In genomic region chr19:21767065-21767800, GRCh38 we compare ENCODE assay signal across 8 cellular contexts. TPM values are rescaled to one million over a fixed set of nuclear protein-coding genes. Genes with fewer than 3 reads are reported as not detected.
DNase-seq lines count a peak whose midpoint lies in the region; ATAC-seq and TF ChIP-seq lines count a peak whose summit lies in the region.

Gene ZNF100, minus strand, starts transcription at chr19:21767579. Its CDS starts 150 bp downstream, at chr19:21767429.

- DNase-seq in EH (ENCODE audit: low read depth) (peak; percentile 93), GOT3 (lab: John Stamatoyannopoulos, UW) (peak; percentile 27), LNCaP clone FGC (ENCODE audit: low read depth) (peak; percentile 91), RWPE2 (ENCODE audit: low spot score) (peak; percentile 85), fibroblast of the aortic adventitia (ENCODE audit: low read depth) (peak; percentile 91)
- DNase-seq in activated T-helper 2 cell treated with anti-CD3 and anti-CD28 coated beads, Interferon-gamma antibody, Interleukin-2, Interleukin-4, amounts not matched to agents 10 μg/mL and 5 μg/mL and 100 μg/mL, durations not matched to agents 14 hours and 24 hours and 36 hours (ENCODE audit: low spot score): peak; percentile 82
- DNase-seq in natural killer cell treated with Interleukin-12 subunit alpha and Interleukin-12 subunit beta and Interleukin-15 and Interleukin-18, amount 100 ng/mL, for 72 hours (ENCODE audit: low spot score): peak; percentile 91
- peak; percentile 86 for DNase-seq in stimulated activated naive CD4-positive, alpha-beta T cell treated with Interleukin-2 at 50 U/mL for 16 hours (lab: John Stamatoyannopoulos, UW)

- H3K27ac ChIP-seq in RWPE2 (ENCODE audit: poor library complexity, severe bottlenecking): peak within 1 kb of the TSS; percentile 37

- H3K4me3 ChIP-seq in LNCaP clone FGC (ENCODE audit: low read depth, low read length) (peak within 1 kb of the TSS; percentile 92), RWPE2 (ENCODE audit: severe bottlenecking) (peak within 1 kb of the TSS; percentile 62), fibroblast of the aortic adventitia (ENCODE audit: low read depth, low read length) (peak within 1 kb of the TSS; percentile 92)

- peaks cover 43% of the 10 kb centered on the region for H3K36me3 Mint-ChIP-seq in activated T-helper 2 cell treated with anti-CD3 and anti-CD28 coated beads, Interferon-gamma antibody, Interleukin-2, Interleukin-4, amounts not matched to agents 10 μg/mL and 5 μg/mL and 100 μg/mL, durations not matched to agents 14 hours and 24 hours and 36 hours (ENCODE audit: low read depth)
- H3K36me3 Mint-ChIP-seq in natural killer cell treated with Interleukin-12 subunit alpha and Interleukin-12 subunit beta and Interleukin-15 and Interleukin-18, amount 100 ng/mL, for 72 hours: peaks cover 17% of the 10 kb centered on the region

- peak within 1 kb of the TSS; percentile 96 for H3K4me3 Mint-ChIP-seq in activated T-helper 2 cell treated with anti-CD3 and anti-CD28 coated beads, Interferon-gamma antibody, Interleukin-2, Interleukin-4, amounts not matched to agents 10 μg/mL and 5 μg/mL and 100 μg/mL, durations not matched to agents 14 hours and 24 hours and 36 hours (ENCODE audit: low read depth)
- peak within 1 kb of the TSS; percentile 97 for H3K4me3 Mint-ChIP-seq in natural killer cell treated with Interleukin-12 subunit alpha and Interleukin-12 subunit beta and Interleukin-15 and Interleukin-18, amount 100 ng/mL, for 72 hours

- peak; percentile 96 for ATAC-seq in RWPE2 (ENCODE audit: low read depth)
- ATAC-seq in natural killer cell treated with Interleukin-12 subunit alpha and Interleukin-12 subunit beta and Interleukin-15 and Interleukin-18, amount 100 ng/mL, for 72 hours: peak; percentile 98 to 99

- H3K27ac Mint-ChIP-seq in activated T-helper 2 cell treated with anti-CD3 and anti-CD28 coated beads, Interferon-gamma antibody, Interleukin-2, Interleukin-4, amounts not matched to agents 10 μg/mL and 5 μg/mL and 100 μg/mL, durations not matched to agents 14 hours and 24 hours and 36 hours: peak within 1 kb of the TSS; percentile 91
- H3K27ac Mint-ChIP-seq in natural killer cell treated with Interleukin-12 subunit alpha and Interleukin-12 subunit beta and Interleukin-15 and Interleukin-18, amount 100 ng/mL, for 72 hours: peak within 1 kb of the TSS; percentile 80 to 91

- H3K27me3 Mint-ChIP-seq in activated T-helper 2 cell treated with anti-CD3 and anti-CD28 coated beads, Interferon-gamma antibody, Interleukin-2, Interleukin-4, amounts not matched to agents 10 μg/mL and 5 μg/mL and 100 μg/mL, durations not matched to agents 14 hours and 24 hours and 36 hours (ENCODE audit: low read depth): no peaks in the 10 kb centered on the region
- H3K27me3 Mint-ChIP-seq in natural killer cell treated with Interleukin-12 subunit alpha and Interleukin-12 subunit beta and Interleukin-15 and Interleukin-18, amount 100 ng/mL, for 72 hours: no peaks in the 10 kb centered on the region

- peaks cover 37% of the 10 kb centered on the region for H3K36me3 ChIP-seq in RWPE2 (ENCODE audit: low read depth)

- H3K4me1 Mint-ChIP-seq in activated T-helper 2 cell treated with anti-CD3 and anti-CD28 coated beads, Interferon-gamma antibody, Interleukin-2, Interleukin-4, amounts not matched to agents 10 μg/mL and 5 μg/mL and 100 μg/mL, durations not matched to agents 14 hours and 24 hours and 36 hours (ENCODE audit: low read depth): peaks cover 18% of the 10 kb centered on the region
- peaks cover 13 to 15% of the 10 kb centered on the region in 2 donors for H3K4me1 Mint-ChIP-seq in natural killer cell treated with Interleukin-12 subunit alpha and Interleukin-12 subunit beta and Interleukin-15 and Interleukin-18, amount 100 ng/mL, for 72 hours (ENCODE audit: low read depth in 2 of 2)

- H3K4me1 ChIP-seq in RWPE2 (ENCODE audit: insufficient read depth, poor library complexity, severe bottlenecking): no peaks in the 10 kb centered on the region

- peaks cover 2% of the 10 kb centered on the region for H3K9me3 ChIP-seq in RWPE2 (ENCODE audit: severe bottlenecking)

- no peaks in the 10 kb centered on the region for H3K27me3 ChIP-seq in RWPE2 (ENCODE audit: insufficient read depth, poor library complexity, severe bottlenecking)

- TF ChIP-seq CTCF in LNCaP clone FGC (IDR thresholded peaks at IDR 0.05; ENCODE audit: control insufficient read depth, extremely low read depth, insufficient read depth) (no peak), RWPE2 (IDR thresholded peaks at IDR 0.05; ENCODE audit: poor library complexity, severe bottlenecking) (no peak), fibroblast of the aortic adventitia (IDR thresholded peaks at IDR 0.05; ENCODE audit: insufficient read depth, low read length) (no peak)

- intact Hi-C loops in activated T-helper 2 cell treated with anti-CD3 and anti-CD28 coated beads, Interferon-gamma antibody, Interleukin-2, Interleukin-4, amounts not matched to agents 10 μg/mL and 5 μg/mL and 100 μg/mL, durations not matched to agents 14 hours and 24 hours and 36 hours (cut with micrococcal nuclease): loop anchor here (1.0 to 5.0 kb wide), 3 partner anchors 70 to 200 kb away; partner anchors contain the start of gene ZNF43

- H3K9me3 Mint-ChIP-seq in activated T-helper 2 cell treated with anti-CD3 and anti-CD28 coated beads, Interferon-gamma antibody, Interleukin-2, Interleukin-4, amounts not matched to agents 10 μg/mL and 5 μg/mL and 100 μg/mL, durations not matched to agents 14 hours and 24 hours and 36 hours: peaks cover 24% of the 10 kb centered on the region
- H3K9me3 Mint-ChIP-seq in natural killer cell treated with Interleukin-12 subunit alpha and Interleukin-12 subunit beta and Interleukin-15 and Interleukin-18, amount 100 ng/mL, for 72 hours: no peaks in the 10 kb centered on the region

RNA-seq across cellular contexts. Expression of gene ZNF100, which starts in this region (rescaled TPM):
- 21.6 and 24.3 TPM in 2 replicates for total RNA-seq in activated T-helper 2 cell treated with anti-CD3 and anti-CD28 coated beads, Interferon-gamma antibody, Interleukin-2, Interleukin-4, amounts not matched to agents 10 μg/mL and 5 μg/mL and 100 μg/mL, durations not matched to agents 14 hours and 24 hours and 36 hours
- total RNA-seq in fibroblast of the aortic adventitia (ENCODE audit: low replicate concordance): 2.4 and 5.2 TPM in 2 replicates
- 10 to 100 TPM; 24.2 to 32.3 TPM for total RNA-seq in natural killer cell treated with Interleukin-12 subunit alpha and Interleukin-12 subunit beta and Interleukin-15 and Interleukin-18, amount 100 ng/mL, for 72 hours

Comparison
In these comparisons a context has a peak if more than half of its experiments do, and no peak if none do; other contexts are left out.
1. Peak in every context shown above with its lines: DNase-seq, ATAC-seq, H3K4me3 ChIP-seq and H3K27ac ChIP-seq.
2. DNase-seq: peak in every context shown above with its lines; median percentile 93 in EH; 91 in LNCaP clone FGC; 91 in fibroblast of the aortic adventitia; 91 in natural killer cell treated with Interleukin-12 subunit alpha and Interleukin-12 subunit beta and Interleukin-15 and Interleukin-18, amount 100 ng/mL, for 72 hours; 86 in stimulated activated naive CD4-positive, alpha-beta T cell treated with Interleukin-2 at 50 U/mL for 16 hours; 85 in RWPE2; 82 in activated T-helper 2 cell treated with anti-CD3 and anti-CD28 coated beads, Interferon-gamma antibody, Interleukin-2, Interleukin-4, amounts not matched to agents 10 μg/mL and 5 μg/mL and 100 μg/mL, durations not matched to agents 14 hours and 24 hours and 36 hours; 27 in GOT3.